ENCODE assay signal across 29 cellular contexts in the genomic region with DNA sequence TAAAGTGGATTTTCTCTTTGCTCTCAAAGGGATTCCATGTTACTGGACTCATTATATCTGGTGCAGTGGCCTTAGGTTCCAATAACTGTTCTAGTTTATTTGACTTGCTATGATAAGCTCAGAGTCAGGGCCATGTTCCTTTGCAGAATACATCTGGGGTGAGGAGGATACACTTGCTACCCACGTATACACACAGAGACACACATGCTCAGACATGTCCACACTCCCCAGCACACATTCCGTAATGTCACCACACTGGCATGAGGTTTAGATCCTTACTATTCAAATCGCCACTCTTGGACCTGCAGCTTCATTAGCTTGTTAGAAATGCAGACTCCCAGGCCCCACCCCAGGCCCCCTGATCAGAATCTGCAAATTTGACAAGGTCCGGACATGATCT.
"Had no signal": no experiment of that assay in that cellular context is flagged by ENCODE, and none has a peak within 500 bp of the region (broad histone marks: within the 10 kb centered on the region; RNA-seq: fewer than 3 reads in every experiment).

No MANE protein-coding gene starts in this region.

- ATAC-seq: activated CD8-positive, alpha-beta T cell treated with anti-CD3 and anti-CD28 coated beads for 36 hours; activated naive CD4-positive, alpha-beta T cell treated with anti-CD3 and anti-CD28 coated beads, Interleukin-2, amount 50 U/mL, for 72 hours; activated T-cell treated with anti-CD3 and anti-CD28 coated beads, Interleukin-2, amount 50 U/mL, for 4 hours; activated T-cell treated with anti-CD3 and anti-CD28 coated beads, Interleukin-2, amount 50 U/mL, for 72 hours; activated T-helper 17 cell treated with anti-CD3 and anti-CD28 coated beads, Interleukin-2, amount 50 U/mL, for 72 hours; T-cell; T-helper 17 cell had no signal

- H3K9me3 ChIP-seq: adrenal gland had no signal

- H3K4me3 ChIP-seq: adrenal gland had no signal

- H3K27ac ChIP-seq: adrenal gland, VCaP had no signal

- H3K27me3 ChIP-seq: adrenal gland had no signal

- FAIRE-seq: TTC549 had no signal

- H3K36me3 ChIP-seq: adrenal gland had no signal

- DNase-seq: activated B cell treated with CpG ODN at 0.5 μM for 24 hours; activated CD4-positive, alpha-beta memory T cell treated with anti-CD3 and anti-CD28 coated beads for 36 hours; activated CD4-positive, alpha-beta T cell treated with anti-CD3 and anti-CD28 coated beads for 4 hours; activated CD4-positive, alpha-beta T cell treated with anti-CD3 and anti-CD28 coated beads, Interleukin-2, amount 10 ng/mL, durations not matched to agents 24 days and 14 days; activated CD4-positive, alpha-beta T cell treated with anti-CD3 and anti-CD28 coated beads, Interleukin-2, amount 50 U/mL, for 1 hour; activated CD4-positive, alpha-beta T cell treated with anti-CD3 and anti-CD28 coated beads, Interleukin-2, amount 50 U/mL, for 4 hours; activated CD4-positive, CD25-positive, alpha-beta regulatory T cell treated with anti-CD3 and anti-CD28 coated beads, Interleukin-2, amount 50 U/mL, for 72 hours; activated CD8-positive, alpha-beta memory T cell treated with anti-CD3 and anti-CD28 coated beads, Interleukin-2, amount 50 U/mL, for 4 hours; activated CD8-positive, alpha-beta T cell treated with anti-CD3 and anti-CD28 coated beads for 36 hours; activated effector memory CD4-positive, alpha-beta T cell treated with anti-CD3 and anti-CD28 coated beads, Interleukin-2, amount 50 U/mL, for 16 hours; activated gamma-delta T cell treated with Interleukin-2 at 50 U/mL for 16 hours; activated naive CD4-positive, alpha-beta T cell; activated naive CD4-positive, alpha-beta T cell treated with anti-CD3 and anti-CD28 coated beads for 36 hours; activated naive CD4-positive, alpha-beta T cell treated with anti-CD3 and anti-CD28 coated beads, Interleukin-2, amount 50 U/mL, for 16 hours; activated naive CD8-positive, alpha-beta T cell treated with anti-CD3 and anti-CD28 coated beads for 36 hours; activated T-cell treated with anti-CD3 and anti-CD28 coated beads for 4 hours; activated T-cell treated with anti-CD3 and anti-CD28 coated beads, Interleukin-2, amount 50 U/mL, for 1 hour; activated T-cell treated with anti-CD3 and anti-CD28 coated beads, Interleukin-2, amount 50 U/mL, for 4 hours; activated T-cell treated with anti-CD3 and anti-CD28 coated beads, Interleukin-2, amount 50 U/mL, for 72 hours; adrenal gland; amniotic stem cell; aorta; central memory CD4-positive, alpha-beta T cell; T-cell; T-helper 17 cell had no signal
